2 cellular contexts compared by ENCODE assay signal in genomic region chr10:79444243-79445119, GRCh38.
TF ChIP-seq lines count a peak whose summit lies in the region.

No MANE protein-coding gene starts in this region.

TF ChIP-seq in GM23338, 12 proteins besides CTCF, POLR2A, EP300 and RAD21:
- TF ChIP-seq REST (IDR thresholded peaks at IDR 0.05; ENCODE audit: unreplicated experiment) (no peak), EZH2 (IDR thresholded peaks at IDR 0.05; ENCODE audit: low read depth, unreplicated experiment) (no peak), CREB1 (CRISPR knock-in tag; IDR thresholded peaks at IDR 0.05; ENCODE audit: low read depth) (peak; percentile 37; the same call in 1 of the 2 replicates), POLR2AphosphoS5 (IDR thresholded peaks at IDR 0.05; ENCODE audit: low read depth) (no peak), ZNF114 (CRISPR knock-in tag; IDR thresholded peaks at IDR 0.05) (no peak), STAT1 (IDR thresholded peaks at IDR 0.05; ENCODE audit: unreplicated experiment) (no peak), JUNB (IDR thresholded peaks at IDR 0.05; ENCODE audit: unreplicated experiment) (no peak), ZNF462 (CRISPR knock-in tag; IDR thresholded peaks at IDR 0.05) (no peak)

TF ChIP-seq in HepG2, 621 proteins besides CTCF, POLR2A, EP300 and RAD21 (continued from another document and continues in another):
- TF ChIP-seq YEATS4 (CRISPR knock-in tag; IDR thresholded peaks at IDR 0.05; ENCODE audit: borderline replicate concordance) (0 out of 2 replicates have a peak, but pooled peaks have one; percentile 15), PHF21A (CRISPR knock-in tag; IDR thresholded peaks at IDR 0.05) (peak; percentile 19; the same call in 1 of the 2 replicates), ZNF121 (CRISPR knock-in tag; IDR thresholded peaks at IDR 0.05) (no peak), SP5 (CRISPR knock-in tag; IDR thresholded peaks at IDR 0.05; ENCODE audit: borderline replicate concordance, low read depth) (0 out of 2 replicates have a peak, but pooled peaks have one; percentile 54), ZNF577 (CRISPR knock-in tag; IDR thresholded peaks at IDR 0.05; ENCODE audit: borderline replicate concordance, low read depth) (no peak), HDAC1 (CRISPR knock-in tag; IDR thresholded peaks at IDR 0.05) (peak; percentile 36; the same call in 1 of the 2 replicates), GABPB1 (CRISPR knock-in tag; IDR thresholded peaks at IDR 0.05) (0 out of 2 replicates have a peak, but pooled peaks have one; percentile 35), MTA3 (CRISPR knock-in tag; IDR thresholded peaks at IDR 0.05) (no peak), ZNF672 (CRISPR knock-in tag; IDR thresholded peaks at IDR 0.05) (no peak), CBFB (CRISPR knock-in tag; IDR thresholded peaks at IDR 0.05) (0 out of 2 replicates have a peak, but pooled peaks have one; percentile 35), TOE1 (CRISPR knock-in tag; IDR thresholded peaks at IDR 0.05) (no peak), ZNF558 (CRISPR knock-in tag; IDR thresholded peaks at IDR 0.05; ENCODE audit: borderline replicate concordance) (peak; percentile 24; the same call in 1 of the 2 replicates), RBM39 (IDR thresholded peaks at IDR 0.05; ENCODE audit: low read depth, low read length, poor library complexity, severe bottlenecking) (no peak), DPF2 (CRISPR knock-in tag; IDR thresholded peaks at IDR 0.05; ENCODE audit: borderline replicate concordance, low read depth) (0 out of 2 replicates have a peak, but pooled peaks have one; percentile 11), HNRNPLL (IDR thresholded peaks at IDR 0.05; ENCODE audit: low read depth, low read length, poor library complexity, severe bottlenecking) (no peak), ZNF619 (CRISPR knock-in tag; IDR thresholded peaks at IDR 0.05) (no peak), AGO2 (optimal IDR thresholded peaks at IDR 0.05; ENCODE audit: low read depth, low read length) (peak; percentile 45), ZNF234 (CRISPR knock-in tag; conservative IDR thresholded peaks at IDR 0.05) (no peak), PRDM4 (CRISPR knock-in tag; IDR thresholded peaks at IDR 0.05; ENCODE audit: borderline replicate concordance) (no peak), ZNF746 (CRISPR knock-in tag; IDR thresholded peaks at IDR 0.05) (no peak), HNRNPK (IDR thresholded peaks at IDR 0.05; ENCODE audit: low read depth, low read length, poor library complexity, severe bottlenecking) (peak; percentile 31), SOX6 (IDR thresholded peaks at IDR 0.05) (no peak), SOX6 (CRISPR knock-in tag; IDR thresholded peaks at IDR 0.05) (0 out of 2 replicates have a peak, but pooled peaks have one; percentile 10), ZFY (CRISPR knock-in tag; IDR thresholded peaks at IDR 0.05) (peak; percentile 45), RBM22 (optimal IDR thresholded peaks at IDR 0.05; ENCODE audit: low read length) (no peak), CSRNP2 (CRISPR knock-in tag; conservative IDR thresholded peaks at IDR 0.05; ENCODE audit: low read depth) (no peak)
- TF ChIP-seq, protein P1, sequence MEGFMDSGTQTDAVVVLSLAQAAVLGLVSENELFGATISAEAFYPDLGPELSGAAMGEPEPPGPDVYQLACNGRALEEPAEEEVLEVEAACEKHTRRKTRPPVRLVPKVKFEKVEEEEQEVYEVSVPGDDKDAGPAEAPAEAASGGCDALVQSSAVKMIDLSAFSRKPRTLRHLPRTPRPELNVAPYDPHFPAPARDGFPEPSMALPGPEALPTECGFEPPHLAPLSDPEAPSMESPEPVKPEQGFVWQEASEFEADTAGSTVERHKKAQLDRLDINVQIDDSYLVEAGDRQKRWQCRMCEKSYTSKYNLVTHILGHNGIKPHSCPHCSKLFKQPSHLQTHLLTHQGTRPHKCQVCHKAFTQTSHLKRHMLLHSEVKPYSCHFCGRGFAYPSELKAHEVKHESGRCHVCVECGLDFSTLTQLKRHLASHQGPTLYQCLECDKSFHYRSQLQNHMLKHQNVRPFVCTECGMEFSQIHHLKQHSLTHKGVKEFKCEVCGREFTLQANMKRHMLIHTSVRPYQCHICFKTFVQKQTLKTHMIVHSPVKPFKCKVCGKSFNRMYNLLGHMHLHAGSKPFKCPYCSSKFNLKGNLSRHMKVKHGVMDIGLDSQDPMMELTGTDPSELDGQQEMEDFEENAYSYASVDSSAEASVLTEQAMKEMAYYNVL (CRISPR knock-in tag; IDR thresholded peaks at IDR 0.05; ENCODE audit: borderline replicate concordance), result no peak
- TF ChIP-seq, protein P2, sequence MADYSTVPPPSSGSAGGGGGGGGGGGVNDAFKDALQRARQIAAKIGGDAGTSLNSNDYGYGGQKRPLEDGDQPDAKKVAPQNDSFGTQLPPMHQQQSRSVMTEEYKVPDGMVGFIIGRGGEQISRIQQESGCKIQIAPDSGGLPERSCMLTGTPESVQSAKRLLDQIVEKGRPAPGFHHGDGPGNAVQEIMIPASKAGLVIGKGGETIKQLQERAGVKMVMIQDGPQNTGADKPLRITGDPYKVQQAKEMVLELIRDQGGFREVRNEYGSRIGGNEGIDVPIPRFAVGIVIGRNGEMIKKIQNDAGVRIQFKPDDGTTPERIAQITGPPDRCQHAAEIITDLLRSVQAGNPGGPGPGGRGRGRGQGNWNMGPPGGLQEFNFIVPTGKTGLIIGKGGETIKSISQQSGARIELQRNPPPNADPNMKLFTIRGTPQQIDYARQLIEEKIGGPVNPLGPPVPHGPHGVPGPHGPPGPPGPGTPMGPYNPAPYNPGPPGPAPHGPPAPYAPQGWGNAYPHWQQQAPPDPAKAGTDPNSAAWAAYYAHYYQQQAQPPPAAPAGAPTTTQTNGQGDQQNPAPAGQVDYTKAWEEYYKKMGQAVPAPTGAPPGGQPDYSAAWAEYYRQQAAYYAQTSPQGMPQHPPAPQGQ (CRISPR knock-in tag; IDR thresholded peaks at IDR 0.05; ENCODE audit: borderline replicate concordance), result no peak
- TF ChIP-seq, protein P3, sequence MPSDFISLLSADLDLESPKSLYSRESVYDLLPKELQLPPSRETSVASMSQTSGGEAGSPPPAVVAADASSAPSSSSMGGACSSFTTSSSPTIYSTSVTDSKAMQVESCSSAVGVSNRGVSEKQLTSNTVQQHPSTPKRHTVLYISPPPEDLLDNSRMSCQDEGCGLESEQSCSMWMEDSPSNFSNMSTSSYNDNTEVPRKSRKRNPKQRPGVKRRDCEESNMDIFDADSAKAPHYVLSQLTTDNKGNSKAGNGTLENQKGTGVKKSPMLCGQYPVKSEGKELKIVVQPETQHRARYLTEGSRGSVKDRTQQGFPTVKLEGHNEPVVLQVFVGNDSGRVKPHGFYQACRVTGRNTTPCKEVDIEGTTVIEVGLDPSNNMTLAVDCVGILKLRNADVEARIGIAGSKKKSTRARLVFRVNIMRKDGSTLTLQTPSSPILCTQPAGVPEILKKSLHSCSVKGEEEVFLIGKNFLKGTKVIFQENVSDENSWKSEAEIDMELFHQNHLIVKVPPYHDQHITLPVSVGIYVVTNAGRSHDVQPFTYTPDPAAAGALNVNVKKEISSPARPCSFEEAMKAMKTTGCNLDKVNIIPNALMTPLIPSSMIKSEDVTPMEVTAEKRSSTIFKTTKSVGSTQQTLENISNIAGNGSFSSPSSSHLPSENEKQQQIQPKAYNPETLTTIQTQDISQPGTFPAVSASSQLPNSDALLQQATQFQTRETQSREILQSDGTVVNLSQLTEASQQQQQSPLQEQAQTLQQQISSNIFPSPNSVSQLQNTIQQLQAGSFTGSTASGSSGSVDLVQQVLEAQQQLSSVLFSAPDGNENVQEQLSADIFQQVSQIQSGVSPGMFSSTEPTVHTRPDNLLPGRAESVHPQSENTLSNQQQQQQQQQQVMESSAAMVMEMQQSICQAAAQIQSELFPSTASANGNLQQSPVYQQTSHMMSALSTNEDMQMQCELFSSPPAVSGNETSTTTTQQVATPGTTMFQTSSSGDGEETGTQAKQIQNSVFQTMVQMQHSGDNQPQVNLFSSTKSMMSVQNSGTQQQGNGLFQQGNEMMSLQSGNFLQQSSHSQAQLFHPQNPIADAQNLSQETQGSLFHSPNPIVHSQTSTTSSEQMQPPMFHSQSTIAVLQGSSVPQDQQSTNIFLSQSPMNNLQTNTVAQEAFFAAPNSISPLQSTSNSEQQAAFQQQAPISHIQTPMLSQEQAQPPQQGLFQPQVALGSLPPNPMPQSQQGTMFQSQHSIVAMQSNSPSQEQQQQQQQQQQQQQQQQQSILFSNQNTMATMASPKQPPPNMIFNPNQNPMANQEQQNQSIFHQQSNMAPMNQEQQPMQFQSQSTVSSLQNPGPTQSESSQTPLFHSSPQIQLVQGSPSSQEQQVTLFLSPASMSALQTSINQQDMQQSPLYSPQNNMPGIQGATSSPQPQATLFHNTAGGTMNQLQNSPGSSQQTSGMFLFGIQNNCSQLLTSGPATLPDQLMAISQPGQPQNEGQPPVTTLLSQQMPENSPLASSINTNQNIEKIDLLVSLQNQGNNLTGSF (CRISPR knock-in tag; IDR thresholded peaks at IDR 0.05), result no peak
- TF ChIP-seq, protein P4, sequence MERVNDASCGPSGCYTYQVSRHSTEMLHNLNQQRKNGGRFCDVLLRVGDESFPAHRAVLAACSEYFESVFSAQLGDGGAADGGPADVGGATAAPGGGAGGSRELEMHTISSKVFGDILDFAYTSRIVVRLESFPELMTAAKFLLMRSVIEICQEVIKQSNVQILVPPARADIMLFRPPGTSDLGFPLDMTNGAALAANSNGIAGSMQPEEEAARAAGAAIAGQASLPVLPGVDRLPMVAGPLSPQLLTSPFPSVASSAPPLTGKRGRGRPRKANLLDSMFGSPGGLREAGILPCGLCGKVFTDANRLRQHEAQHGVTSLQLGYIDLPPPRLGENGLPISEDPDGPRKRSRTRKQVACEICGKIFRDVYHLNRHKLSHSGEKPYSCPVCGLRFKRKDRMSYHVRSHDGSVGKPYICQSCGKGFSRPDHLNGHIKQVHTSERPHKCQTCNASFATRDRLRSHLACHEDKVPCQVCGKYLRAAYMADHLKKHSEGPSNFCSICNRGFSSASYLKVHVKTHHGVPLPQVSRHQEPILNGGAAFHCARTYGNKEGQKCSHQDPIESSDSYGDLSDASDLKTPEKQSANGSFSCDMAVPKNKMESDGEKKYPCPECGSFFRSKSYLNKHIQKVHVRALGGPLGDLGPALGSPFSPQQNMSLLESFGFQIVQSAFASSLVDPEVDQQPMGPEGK (CRISPR knock-in tag; IDR thresholded peaks at IDR 0.05), result 0 out of 2 replicates have a peak, but pooled peaks have one; percentile 19
- TF ChIP-seq, protein P5, sequence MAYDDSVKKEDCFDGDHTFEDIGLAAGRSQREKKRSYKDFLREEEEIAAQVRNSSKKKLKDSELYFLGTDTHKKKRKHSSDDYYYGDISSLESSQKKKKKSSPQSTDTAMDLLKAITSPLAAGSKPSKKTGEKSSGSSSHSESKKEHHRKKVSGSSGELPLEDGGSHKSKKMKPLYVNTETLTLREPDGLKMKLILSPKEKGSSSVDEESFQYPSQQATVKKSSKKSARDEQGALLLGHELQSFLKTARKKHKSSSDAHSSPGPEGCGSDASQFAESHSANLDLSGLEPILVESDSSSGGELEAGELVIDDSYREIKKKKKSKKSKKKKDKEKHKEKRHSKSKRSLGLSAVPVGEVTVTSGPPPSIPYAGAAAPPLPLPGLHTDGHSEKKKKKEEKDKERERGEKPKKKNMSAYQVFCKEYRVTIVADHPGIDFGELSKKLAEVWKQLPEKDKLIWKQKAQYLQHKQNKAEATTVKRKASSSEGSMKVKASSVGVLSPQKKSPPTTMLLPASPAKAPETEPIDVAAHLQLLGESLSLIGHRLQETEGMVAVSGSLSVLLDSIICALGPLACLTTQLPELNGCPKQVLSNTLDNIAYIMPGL (CRISPR knock-in tag; IDR thresholded peaks at IDR 0.05; ENCODE audit: borderline replicate concordance in 1 of 2, low read depth in 1 of 2), result no peak
- TF ChIP-seq, protein P6, sequence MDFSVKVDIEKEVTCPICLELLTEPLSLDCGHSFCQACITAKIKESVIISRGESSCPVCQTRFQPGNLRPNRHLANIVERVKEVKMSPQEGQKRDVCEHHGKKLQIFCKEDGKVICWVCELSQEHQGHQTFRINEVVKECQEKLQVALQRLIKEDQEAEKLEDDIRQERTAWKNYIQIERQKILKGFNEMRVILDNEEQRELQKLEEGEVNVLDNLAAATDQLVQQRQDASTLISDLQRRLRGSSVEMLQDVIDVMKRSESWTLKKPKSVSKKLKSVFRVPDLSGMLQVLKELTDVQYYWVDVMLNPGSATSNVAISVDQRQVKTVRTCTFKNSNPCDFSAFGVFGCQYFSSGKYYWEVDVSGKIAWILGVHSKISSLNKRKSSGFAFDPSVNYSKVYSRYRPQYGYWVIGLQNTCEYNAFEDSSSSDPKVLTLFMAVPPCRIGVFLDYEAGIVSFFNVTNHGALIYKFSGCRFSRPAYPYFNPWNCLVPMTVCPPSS (IDR thresholded peaks at IDR 0.05), result no peak
